In the genomic region with DNA sequence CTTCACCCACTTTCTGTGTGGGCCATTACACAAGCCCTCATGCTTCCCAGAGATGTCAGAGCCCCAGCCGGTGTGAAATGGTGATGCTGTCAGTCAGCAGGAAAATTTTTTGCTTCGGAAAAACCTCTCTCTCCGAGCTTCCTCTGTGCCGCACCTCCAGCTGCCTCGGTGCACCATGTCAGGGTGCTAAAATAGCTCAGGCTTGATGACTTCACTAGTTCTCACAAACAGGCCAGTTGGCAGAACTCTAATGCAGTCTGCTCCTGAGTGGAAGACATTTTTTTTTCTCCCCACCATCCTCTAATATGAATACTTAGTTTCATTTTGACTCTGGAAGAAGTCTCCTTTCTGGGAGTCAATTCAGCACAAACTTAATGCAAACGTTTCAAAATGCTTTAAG, we compare ENCODE assay signal across 1 cellular context.
TF ChIP-seq lines count a peak whose summit lies in the region.

No MANE protein-coding gene starts in this region.

TF ChIP-seq in HepG2, 621 proteins besides CTCF, POLR2A, EP300 and RAD21 (continued from another document):
- TF ChIP-seq, protein P1, sequence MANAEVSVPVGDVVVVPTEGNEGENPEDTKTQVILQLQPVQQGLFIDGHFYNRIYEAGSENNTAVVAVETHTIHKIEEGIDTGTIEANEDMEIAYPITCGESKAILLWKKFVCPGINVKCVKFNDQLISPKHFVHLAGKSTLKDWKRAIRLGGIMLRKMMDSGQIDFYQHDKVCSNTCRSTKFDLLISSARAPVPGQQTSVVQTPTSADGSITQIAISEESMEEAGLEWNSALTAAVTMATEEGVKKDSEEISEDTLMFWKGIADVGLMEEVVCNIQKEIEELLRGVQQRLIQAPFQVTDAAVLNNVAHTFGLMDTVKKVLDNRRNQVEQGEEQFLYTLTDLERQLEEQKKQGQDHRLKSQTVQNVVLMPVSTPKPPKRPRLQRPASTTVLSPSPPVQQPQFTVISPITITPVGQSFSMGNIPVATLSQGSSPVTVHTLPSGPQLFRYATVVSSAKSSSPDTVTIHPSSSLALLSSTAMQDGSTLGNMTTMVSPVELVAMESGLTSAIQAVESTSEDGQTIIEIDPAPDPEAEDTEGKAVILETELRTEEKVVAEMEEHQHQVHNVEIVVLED (CRISPR knock-in tag; IDR thresholded peaks at IDR 0.05; ENCODE audit: borderline replicate concordance): no peak
- no peak for TF ChIP-seq ZNF674 (CRISPR knock-in tag; IDR thresholded peaks at IDR 0.05; ENCODE audit: low read depth)
- no peak for TF ChIP-seq KLF6 (CRISPR knock-in tag; IDR thresholded peaks at IDR 0.05)
- TF ChIP-seq WIZ (CRISPR knock-in tag; IDR thresholded peaks at IDR 0.05): no peak
- no peak for TF ChIP-seq ZSCAN21 (CRISPR knock-in tag; IDR thresholded peaks at IDR 0.05; ENCODE audit: borderline replicate concordance)
- TF ChIP-seq ZNF431 (CRISPR knock-in tag; IDR thresholded peaks at IDR 0.05; ENCODE audit: borderline replicate concordance, low read depth): no peak
- TF ChIP-seq THAP11 (CRISPR knock-in tag; IDR thresholded peaks at IDR 0.05): no peak
- TF ChIP-seq, protein P2, sequence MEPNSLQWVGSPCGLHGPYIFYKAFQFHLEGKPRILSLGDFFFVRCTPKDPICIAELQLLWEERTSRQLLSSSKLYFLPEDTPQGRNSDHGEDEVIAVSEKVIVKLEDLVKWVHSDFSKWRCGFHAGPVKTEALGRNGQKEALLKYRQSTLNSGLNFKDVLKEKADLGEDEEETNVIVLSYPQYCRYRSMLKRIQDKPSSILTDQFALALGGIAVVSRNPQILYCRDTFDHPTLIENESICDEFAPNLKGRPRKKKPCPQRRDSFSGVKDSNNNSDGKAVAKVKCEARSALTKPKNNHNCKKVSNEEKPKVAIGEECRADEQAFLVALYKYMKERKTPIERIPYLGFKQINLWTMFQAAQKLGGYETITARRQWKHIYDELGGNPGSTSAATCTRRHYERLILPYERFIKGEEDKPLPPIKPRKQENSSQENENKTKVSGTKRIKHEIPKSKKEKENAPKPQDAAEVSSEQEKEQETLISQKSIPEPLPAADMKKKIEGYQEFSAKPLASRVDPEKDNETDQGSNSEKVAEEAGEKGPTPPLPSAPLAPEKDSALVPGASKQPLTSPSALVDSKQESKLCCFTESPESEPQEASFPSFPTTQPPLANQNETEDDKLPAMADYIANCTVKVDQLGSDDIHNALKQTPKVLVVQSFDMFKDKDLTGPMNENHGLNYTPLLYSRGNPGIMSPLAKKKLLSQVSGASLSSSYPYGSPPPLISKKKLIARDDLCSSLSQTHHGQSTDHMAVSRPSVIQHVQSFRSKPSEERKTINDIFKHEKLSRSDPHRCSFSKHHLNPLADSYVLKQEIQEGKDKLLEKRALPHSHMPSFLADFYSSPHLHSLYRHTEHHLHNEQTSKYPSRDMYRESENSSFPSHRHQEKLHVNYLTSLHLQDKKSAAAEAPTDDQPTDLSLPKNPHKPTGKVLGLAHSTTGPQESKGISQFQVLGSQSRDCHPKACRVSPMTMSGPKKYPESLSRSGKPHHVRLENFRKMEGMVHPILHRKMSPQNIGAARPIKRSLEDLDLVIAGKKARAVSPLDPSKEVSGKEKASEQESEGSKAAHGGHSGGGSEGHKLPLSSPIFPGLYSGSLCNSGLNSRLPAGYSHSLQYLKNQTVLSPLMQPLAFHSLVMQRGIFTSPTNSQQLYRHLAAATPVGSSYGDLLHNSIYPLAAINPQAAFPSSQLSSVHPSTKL (CRISPR knock-in tag; IDR thresholded peaks at IDR 0.05): no peak
- no peak for TF ChIP-seq ZNF703 (CRISPR knock-in tag; IDR thresholded peaks at IDR 0.05; ENCODE audit: borderline replicate concordance)
- TF ChIP-seq NAIF1 (CRISPR knock-in tag; IDR thresholded peaks at IDR 0.05; ENCODE audit: borderline replicate concordance): no peak
- no peak for TF ChIP-seq ZNF136 (CRISPR knock-in tag; IDR thresholded peaks at IDR 0.05; ENCODE audit: low read depth)
- no peak for TF ChIP-seq ZZZ3 (CRISPR knock-in tag; IDR thresholded peaks at IDR 0.05; ENCODE audit: borderline replicate concordance)
- no peak for TF ChIP-seq HNRNPH1 (optimal IDR thresholded peaks at IDR 0.05; ENCODE audit: low read depth, low read length)
- TF ChIP-seq SNAI1 (CRISPR knock-in tag; IDR thresholded peaks at IDR 0.05; ENCODE audit: borderline replicate concordance): no peak
- TF ChIP-seq HMG20A (CRISPR knock-in tag; IDR thresholded peaks at IDR 0.05; ENCODE audit: borderline replicate concordance): no peak
